Comparison of ENCODE assay signal across 8 cellular contexts in the genomic region with DNA sequence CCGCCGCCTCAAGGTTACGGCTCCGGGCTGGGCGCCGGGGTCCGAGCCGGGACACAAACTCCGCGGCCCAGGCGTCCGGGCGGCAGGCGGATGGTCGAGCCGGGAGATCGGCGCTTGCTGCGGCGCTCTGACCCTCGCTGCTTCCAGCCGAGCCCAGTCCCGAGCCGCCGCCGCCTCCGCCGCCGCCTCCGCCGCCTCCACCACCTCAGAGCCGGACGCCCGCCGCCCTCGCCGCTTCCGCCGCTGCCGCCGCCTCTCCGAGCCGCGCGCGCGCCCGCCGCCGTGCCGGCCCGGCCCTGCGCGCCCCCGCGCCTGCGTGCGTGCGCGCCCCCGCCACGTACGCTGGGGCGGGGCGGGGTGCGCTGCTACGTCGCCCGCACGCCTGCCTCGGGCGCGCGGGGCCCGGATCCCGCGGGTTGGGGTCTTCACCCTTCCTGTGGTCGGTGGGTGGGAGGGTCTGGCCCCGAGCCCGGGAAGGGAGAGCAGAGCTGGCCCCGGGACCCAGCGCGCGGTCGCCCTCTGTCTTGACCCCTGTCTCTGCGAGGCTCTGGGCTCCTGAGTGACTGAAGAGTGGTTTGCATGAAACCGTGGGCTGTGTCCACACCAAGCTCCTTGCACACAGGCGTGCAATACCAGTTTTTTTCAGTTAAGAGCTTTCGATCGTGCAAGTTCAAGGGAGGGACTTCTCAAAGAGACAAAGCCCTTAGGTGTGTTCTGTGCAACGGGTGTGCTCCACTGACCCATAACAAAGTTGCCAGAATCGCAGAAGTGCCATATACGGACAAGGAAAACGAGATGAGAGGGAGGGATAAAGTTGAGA. TPM values are rescaled to one million over a fixed set of nuclear protein-coding genes. Genes with fewer than 3 reads are reported as not detected.
DNase-seq lines count a peak whose midpoint lies in the region; ATAC-seq and TF ChIP-seq lines count a peak whose summit lies in the region.

A gene (minus strand): TSS at position 256 of the 820 bp plus-strand sequence. CDS start 328 bp downstream, outside the sequence.

- H3K9ac ChIP-seq in fibroblast of lung (ENCODE audit: insufficient read depth, low read length), result peak within 1 kb of the TSS; percentile 85

- POLR2A ChIA-PET in CD4-positive, alpha-beta T cell (lab: Charles Lee), result interaction anchor here (0.7 to 1.2 kb wide), 4 partner anchors 25 to 356 kb away, joined by 3 to 4 read pairs (median 3); a partner anchor contains a TSS
- POLR2A ChIA-PET in OCI-LY7 (lab: Charles Lee), result interaction anchor here (0.7 to 1.3 kb wide), 5 partner anchors 11 to 182 kb away, joined by 3 to 4 read pairs (median 3); a partner anchor contains a TSS
- POLR2A ChIA-PET in naive thymus-derived CD4-positive, alpha-beta T cell (lab: Charles Lee), result interaction anchor here (1.0 to 1.4 kb wide), 5 partner anchors 13 to 265 kb away, joined by 4 to 5 read pairs (median 5); a partner anchor contains a TSS

- CTCF ChIA-PET in CD4-positive, alpha-beta T cell (lab: Charles Lee), result interaction anchor here (1.3 kb wide), 1 partner anchor 14 kb away, joined by 4 read pairs; no protein-coding TSS in a partner anchor
- CTCF ChIA-PET in OCI-LY7 (lab: Charles Lee; ENCODE audit: unreplicated experiment), result interaction anchor here (0.5 kb wide), 1 partner anchor 108 kb away, joined by 3 read pairs; no protein-coding TSS in a partner anchor
- CTCF ChIA-PET in naive thymus-derived CD4-positive, alpha-beta T cell (lab: Charles Lee), result no interaction called here

- no peak for TF ChIP-seq CTCF in CD4-positive, alpha-beta T cell (IDR thresholded peaks at IDR 0.05)
- TF ChIP-seq CTCF in OCI-LY7 (conservative IDR thresholded peaks at IDR 0.05; ENCODE audit: low read length) (no peak), fibroblast of lung (conservative IDR thresholded peaks at IDR 0.05 in 1 of 2, IDR thresholded peaks at IDR 0.05 in 1 of 2; ENCODE audit: low read depth in 1 of 2, low read length in 2 of 2) (no peak)

- H3K4me1 ChIP-seq in OCI-LY7 (ENCODE audit: insufficient read depth, low read length, poor library complexity, severe bottlenecking) (peaks cover 30% of the 10 kb centered on the region), fibroblast of lung (ENCODE audit: control insufficient read depth, extremely low read depth, insufficient read depth, low read length) (peaks cover 5% of the 10 kb centered on the region)
- peaks cover 5 to 14% of the 10 kb centered on the region in 2 donors for H3K4me1 ChIP-seq in naive thymus-derived CD4-positive, alpha-beta T cell (ENCODE audit: control insufficient read depth in 2 of 2, insufficient read depth in 2 of 2, low read length in 2 of 2)

- H3K36me3 ChIP-seq in OCI-LY7 (ENCODE audit: insufficient read depth, low read length), result peaks cover 12% of the 10 kb centered on the region
- H3K36me3 ChIP-seq in fibroblast of lung (ENCODE audit: control insufficient read depth, insufficient read depth, low read length), result no peaks in the 10 kb centered on the region
- peaks cover 0 to 3% (median 0%) of the 10 kb centered on the region in 3 experiments for H3K36me3 ChIP-seq in naive thymus-derived CD4-positive, alpha-beta T cell (ENCODE audit: control insufficient read depth in 2 of 3, insufficient read depth in 3 of 3, low read length in 3 of 3)

- BruUV-seq in OCI-LY7 (replicated peaks; lab: Mats Ljungman, UMichigan), result no TSS peak

- H3K4me3 ChIP-seq in OCI-LY7 (ENCODE audit: low read depth, low read length, poor library complexity, severe bottlenecking) (peak within 1 kb of the TSS; percentile 96), fibroblast of lung (replicated peaks in 1 of 4; ENCODE audit: control extremely low read depth in 1 of 4, insufficient read depth in 1 of 4, low read depth in 3 of 4, low read length in 4 of 4) (peak within 1 kb of the TSS; percentile 68 to 84 (median 71))
- H3K4me3 ChIP-seq in naive thymus-derived CD4-positive, alpha-beta T cell (ENCODE audit: low read length), result peak within 1 kb of the TSS; percentile 94

- no peaks in the 10 kb centered on the region for H3K9me2 ChIP-seq in OCI-LY7 (ENCODE audit: insufficient read depth, low read length)

- H3K36me3 Mint-ChIP-seq in CD4-positive, alpha-beta T cell (ENCODE audit: low read depth), result peaks cover 12% of the 10 kb centered on the region
- H3K36me3 Mint-ChIP-seq in naive thymus-derived CD4-positive, alpha-beta T cell, result peaks cover 0 to 11% (median 0%) of the 10 kb centered on the region in 5 donors
- H3K36me3 Mint-ChIP-seq in stimulated activated memory B cell treated with anti-CD40 and anti-IgM and Interleukin-4, amounts not matched to agents 10 μg/mL and 1 μg/mL and 100 μg/mL, for 72 hours, result peaks cover 14% of the 10 kb centered on the region

- H4K20me1 ChIP-seq in OCI-LY7 (ENCODE audit: insufficient read depth, low read length) (no peaks in the 10 kb centered on the region), fibroblast of lung (ENCODE audit: control insufficient read depth, extremely low read depth, insufficient read depth, low read length) (no peaks in the 10 kb centered on the region)

- peak within 1 kb of the TSS; percentile 96 for H3K4me3 Mint-ChIP-seq in CD4-positive, alpha-beta T cell
- H3K4me3 Mint-ChIP-seq in naive thymus-derived CD4-positive, alpha-beta T cell, result peak within 1 kb of the TSS; percentile 93 to 99 (median 96)
- peak within 1 kb of the TSS; percentile 88 for H3K4me3 Mint-ChIP-seq in stimulated activated memory B cell treated with anti-CD40 and anti-IgM and Interleukin-4, amounts not matched to agents 10 μg/mL and 1 μg/mL and 100 μg/mL, for 72 hours

- H3K4me1 Mint-ChIP-seq in CD4-positive, alpha-beta T cell (ENCODE audit: low read depth), result peaks cover 40% of the 10 kb centered on the region
- peaks cover 30 to 49% (median 39%) of the 10 kb centered on the region in 7 donors for H3K4me1 Mint-ChIP-seq in naive thymus-derived CD4-positive, alpha-beta T cell
- H3K4me1 Mint-ChIP-seq in stimulated activated memory B cell treated with anti-CD40 and anti-IgM and Interleukin-4, amounts not matched to agents 10 μg/mL and 1 μg/mL and 100 μg/mL, for 72 hours, result peaks cover 45% of the 10 kb centered on the region

- intact Hi-C loops in CD4-positive, alpha-beta T cell (cut with DNase I, micrococcal nuclease), result loop anchor here (2.0 to 10.0 kb wide), 6 partner anchors 183 to 941 kb away; a partner anchor contains a TSS
- intact Hi-C loops in OCI-LY7 (cut with micrococcal nuclease; ENCODE audit: unreplicated experiment), result no loop called here
- intact Hi-C loops in naive thymus-derived CD4-positive, alpha-beta T cell (cut with micrococcal nuclease), result loop anchor here (1.0 to 10.0 kb wide), 18 partner anchors 31 to 871 kb away; a partner anchor contains a TSS

- H2AFZ ChIP-seq in OCI-LY7 (ENCODE audit: low read length) (peak within 1 kb of the TSS; percentile 88), fibroblast of lung (ENCODE audit: low read length) (peak within 1 kb of the TSS; percentile 82)

- no peaks in the 10 kb centered on the region for H3K9me3 Mint-ChIP-seq in CD4-positive, alpha-beta T cell
- H3K9me3 Mint-ChIP-seq in naive thymus-derived CD4-positive, alpha-beta T cell, result peaks cover 0 to 2% (median 0%) of the 10 kb centered on the region in 11 donors
- peaks cover 4% of the 10 kb centered on the region for H3K9me3 Mint-ChIP-seq in stimulated activated memory B cell treated with anti-CD40 and anti-IgM and Interleukin-4, amounts not matched to agents 10 μg/mL and 1 μg/mL and 100 μg/mL, for 72 hours

- H3K4me2 ChIP-seq in OCI-LY7 (ENCODE audit: low read length) (peak within 1 kb of the TSS; percentile 94), fibroblast of lung (ENCODE audit: extremely low read depth, insufficient read depth, low read length) (peak within 1 kb of the TSS; percentile 81)

- no peaks in the 10 kb centered on the region for H3K27me3 Mint-ChIP-seq in CD4-positive, alpha-beta T cell
- H3K27me3 Mint-ChIP-seq in naive thymus-derived CD4-positive, alpha-beta T cell, result peaks cover 0 to 7% (median 5%) of the 10 kb centered on the region in 5 donors
- H3K27me3 Mint-ChIP-seq in stimulated activated memory B cell treated with anti-CD40 and anti-IgM and Interleukin-4, amounts not matched to agents 10 μg/mL and 1 μg/mL and 100 μg/mL, for 72 hours, result no peaks in the 10 kb centered on the region

- no peaks in the 10 kb centered on the region for H3K27me3 ChIP-seq in CD4-positive, alpha-beta T cell (ENCODE audit: control insufficient read depth, insufficient read depth, low read length)
- no peaks in the 10 kb centered on the region for H3K27me3 ChIP-seq in fibroblast of lung (ENCODE audit: control insufficient read depth, insufficient read depth, low read length)
- H3K27me3 ChIP-seq in naive thymus-derived CD4-positive, alpha-beta T cell (ENCODE audit: control insufficient read depth in 2 of 2, insufficient read depth in 2 of 2, low read length in 2 of 2), result no peaks in the 10 kb centered on the region

- H3K79me2 ChIP-seq in OCI-LY7 (ENCODE audit: insufficient read depth, low read depth, low read length), result peaks cover 40% of the 10 kb centered on the region
- peaks cover 31% of the 10 kb centered on the region for H3K79me2 ChIP-seq in fibroblast of lung (ENCODE audit: control insufficient read depth, insufficient read depth, low read length)

- H3K9me3 ChIP-seq in CD4-positive, alpha-beta T cell (ENCODE audit: control insufficient read depth, low read length), result no peaks in the 10 kb centered on the region
- H3K9me3 ChIP-seq in OCI-LY7 (ENCODE audit: low read length), result no peaks in the 10 kb centered on the region
- H3K9me3 ChIP-seq in fibroblast of lung (ENCODE audit: control insufficient read depth, insufficient read depth, low read depth, low read length), result no peaks in the 10 kb centered on the region
- no peaks in the 10 kb centered on the region for H3K9me3 ChIP-seq in naive thymus-derived CD4-positive, alpha-beta T cell (ENCODE audit: control insufficient read depth in 2 of 3, low read length in 3 of 3)

- peak; percentile 52 to 78 (median 68) for DNase-seq in CD4-positive, alpha-beta T cell
- DNase-seq in OCI-LY7 (ENCODE audit: low spot score) (peak; percentile 88), fibroblast of lung (ENCODE audit: low read depth in 2 of 2) (peak; percentile 55 to 64)
- peak; percentile 44 to 61 for DNase-seq in activated T-helper 1 cell treated with anti-CD3 and anti-CD28 coated beads, Interleukin-2, amount 50 U/mL, for 16 hours (ENCODE audit: low read depth in 1 of 2, low spot score in 1 of 2)
- DNase-seq in naive thymus-derived CD4-positive, alpha-beta T cell, result peak; percentile 50 to 89 (median 80)

- peak within 1 kb of the TSS; percentile 71 for H3K27ac ChIP-seq in CD4-positive, alpha-beta T cell (ENCODE audit: low read depth, low read length)
- H3K27ac ChIP-seq in OCI-LY7 (ENCODE audit: low read depth, low read length, poor library complexity, severe bottlenecking) (peak within 1 kb of the TSS; percentile 83), fibroblast of lung (ENCODE audit: insufficient read depth, low read length) (peak within 1 kb of the TSS; percentile 69)
- peak within 1 kb of the TSS; percentile 90 for H3K27ac ChIP-seq in naive thymus-derived CD4-positive, alpha-beta T cell (ENCODE audit: low read depth, low read length)

- peak within 1 kb of the TSS; percentile 96 for H3K27ac Mint-ChIP-seq in CD4-positive, alpha-beta T cell
- H3K27ac Mint-ChIP-seq in naive thymus-derived CD4-positive, alpha-beta T cell, result peak within 1 kb of the TSS; percentile 88 to 98 (median 96)
- peak within 1 kb of the TSS; percentile 83 for H3K27ac Mint-ChIP-seq in stimulated activated memory B cell treated with anti-CD40 and anti-IgM and Interleukin-4, amounts not matched to agents 10 μg/mL and 1 μg/mL and 100 μg/mL, for 72 hours

- ATAC-seq in CD4-positive, alpha-beta T cell (ENCODE audit: poor library complexity), result peak; percentile 42
- ATAC-seq in GM19328 (IDR thresholded peaks at IDR 0.05; ENCODE audit: unreplicated experiment) (peak; percentile 71), HG03460 (IDR thresholded peaks at IDR 0.05; ENCODE audit: unreplicated experiment) (peak; percentile 65)
- peak; percentile 84 for ATAC-seq in naive thymus-derived CD4-positive, alpha-beta T cell
- peak; percentile 89 for ATAC-seq in stimulated activated memory B cell treated with anti-CD40 and anti-IgM and Interleukin-4, amounts not matched to agents 10 μg/mL and 1 μg/mL and 100 μg/mL, for 72 hours

RNA-seq across cellular contexts. Expression of the gene that starts here (rescaled TPM):
- 10 to 100 TPM; 30.0 to 32.4 TPM for total RNA-seq in CD4-positive, alpha-beta T cell
- total RNA-seq in OCI-LY7 (2014; rRNA removed; shearing (Covaris generic)), result 11.5 and 13.9 TPM in 2 replicates
- total RNA-seq in OCI-LY7 (2022) (17.8 and 20.5 TPM in 2 replicates), fibroblast of lung (13.1 and 18.7 TPM in 2 replicates)
- 15.9 and 17.2 TPM in 2 replicates for polyA plus RNA-seq in fibroblast of lung
- 12.2 and 15.4 TPM in 2 replicates for polyA plus RNA-seq in fibroblast of lung (2012)
- 15.4 and 17.3 TPM in 2 replicates for polyA minus RNA-seq in fibroblast of lung (ENCODE audit: low replicate concordance)
- 10 to 100 TPM; 14.6 to 26.4 (median 20.8) TPM for total RNA-seq in naive thymus-derived CD4-positive, alpha-beta T cell
- polyA plus RNA-seq in naive thymus-derived CD4-positive, alpha-beta T cell, result 1 to 10 TPM; 1.3 to 2.4 TPM

Comparison
In these comparisons a context has a peak if more than half of its experiments do, and no peak if none do; other contexts are left out.
1. Peak in every context shown above with its lines: DNase-seq, ATAC-seq, H3K4me3 ChIP-seq and H3K27ac ChIP-seq.